22 cellular contexts compared by ENCODE assay signal in genomic region chr19:1824252-1824622, GRCh38. TPM values are rescaled to one million over a fixed set of nuclear protein-coding genes. Genes with fewer than 3 reads are reported as not detected.
"Had no signal": no experiment of that assay in that cellular context is flagged by ENCODE, and none has a peak within 500 bp of the region (broad histone marks: within the 10 kb centered on the region; RNA-seq: fewer than 3 reads in every experiment).

No MANE protein-coding gene starts in this region.

- H3K9me3 ChIP-seq: left lung, neutrophil, right lobe of liver, transverse colon had no signal

- H3K4me3 ChIP-seq: left lung, lung, right lobe of liver, transverse colon had no signal

- H3K27me3 Mint-ChIP-seq: activated CD8-positive, alpha-beta T cell treated with anti-CD3 and anti-CD28 coated beads for 36 hours; activated naive CD4-positive, alpha-beta T cell treated with anti-CD3 and anti-CD28 coated beads, Interleukin-2, amount 50 U/mL, for 24 hours; activated T-helper 17 cell treated with anti-CD3 and anti-CD28 coated beads, Interleukin-2, amount 50 U/mL, for 72 hours; brain; dendritic cell treated with granulocyte-macrophage colony-stimulating factor and Interleukin-4, amounts not matched to agents 40 ng/mL and 50 ng/mL, for 4 days; T-helper 17 cell had no signal

- H3K27me3 ChIP-seq: left lung, neutrophil, right lobe of liver, transverse colon had no signal

- H3K27ac Mint-ChIP-seq: activated CD8-positive, alpha-beta T cell treated with anti-CD3 and anti-CD28 coated beads for 36 hours; activated naive CD4-positive, alpha-beta T cell treated with anti-CD3 and anti-CD28 coated beads, Interleukin-2, amount 50 U/mL, for 24 hours; activated T-helper 17 cell treated with anti-CD3 and anti-CD28 coated beads, Interleukin-2, amount 50 U/mL, for 72 hours; dendritic cell treated with granulocyte-macrophage colony-stimulating factor and Interleukin-4, amounts not matched to agents 40 ng/mL and 50 ng/mL, for 4 days; T-helper 17 cell had no signal

- ATAC-seq: activated CD8-positive, alpha-beta T cell treated with anti-CD3 and anti-CD28 coated beads for 36 hours; activated T-cell treated with anti-CD3 and anti-CD28 coated beads, Interleukin-2, amount 50 U/mL, for 4 hours; activated T-helper 17 cell treated with anti-CD3 and anti-CD28 coated beads, Interleukin-2, amount 50 U/mL, for 72 hours; left lung; right lobe of liver; T-helper 17 cell had no signal

- DNase-seq: activated CD4-positive, alpha-beta T cell treated with anti-CD3 and anti-CD28 coated beads for 1 hour; activated CD4-positive, alpha-beta T cell treated with anti-CD3 and anti-CD28 coated beads, Interleukin-2, amount 50 U/mL, for 1 hour; activated CD8-positive, alpha-beta T cell treated with anti-CD3 and anti-CD28 coated beads for 36 hours; activated T-cell treated with anti-CD3 and anti-CD28 coated beads, Interleukin-2, amount 50 U/mL, for 4 hours; aorta; caudate nucleus; effector CD4-positive, alpha-beta T cell; right lobe of liver; stimulated activated CD4-positive, alpha-beta T cell treated with anti-CD3 and anti-CD28 coated beads, Interleukin-2, amount 100 ng/mL, for 48 hours; stimulated activated naive CD4-positive, alpha-beta T cell treated with Interleukin-2 at 50 U/mL for 16 hours; T-helper 17 cell; T1000; transverse colon had no signal

- H3K9me3 Mint-ChIP-seq: activated CD8-positive, alpha-beta T cell treated with anti-CD3 and anti-CD28 coated beads for 36 hours; activated naive CD4-positive, alpha-beta T cell treated with anti-CD3 and anti-CD28 coated beads, Interleukin-2, amount 50 U/mL, for 24 hours; activated T-cell treated with anti-CD3 and anti-CD28 coated beads, Interleukin-2, amount 50 U/mL, for 4 hours; activated T-helper 17 cell treated with anti-CD3 and anti-CD28 coated beads, Interleukin-2, amount 50 U/mL, for 72 hours; brain; dendritic cell treated with granulocyte-macrophage colony-stimulating factor and Interleukin-4, amounts not matched to agents 40 ng/mL and 50 ng/mL, for 4 days; nephron had no signal

- H3K4me3 Mint-ChIP-seq: activated CD8-positive, alpha-beta T cell treated with anti-CD3 and anti-CD28 coated beads for 36 hours; activated naive CD4-positive, alpha-beta T cell treated with anti-CD3 and anti-CD28 coated beads, Interleukin-2, amount 50 U/mL, for 24 hours; activated T-cell treated with anti-CD3 and anti-CD28 coated beads, Interleukin-2, amount 50 U/mL, for 4 hours; activated T-helper 17 cell treated with anti-CD3 and anti-CD28 coated beads, Interleukin-2, amount 50 U/mL, for 72 hours; brain; dendritic cell treated with granulocyte-macrophage colony-stimulating factor and Interleukin-4, amounts not matched to agents 40 ng/mL and 50 ng/mL, for 4 days; nephron; T-helper 17 cell had no signal

- H3K4me1 Mint-ChIP-seq: activated T-helper 17 cell treated with anti-CD3 and anti-CD28 coated beads, Interleukin-2, amount 50 U/mL, for 72 hours had no signal

- H3K27ac ChIP-seq: left lung, neutrophil, right lobe of liver, transverse colon had no signal

RNA-seq across cellular contexts. Expression of gene ATP8B3, which starts 12.2 kb away (rescaled TPM):
- total RNA-seq: frontal cortex had no signal
